ENCODE assay signal across 8 cellular contexts in genomic region chr12:57216931-57217871, GRCh38. TPM values are rescaled to one million over a fixed set of nuclear protein-coding genes. Genes with fewer than 3 reads are reported as not detected.
DNase-seq lines count a peak whose midpoint lies in the region; ATAC-seq and TF ChIP-seq lines count a peak whose summit lies in the region.

No MANE protein-coding gene starts in this region.

- peak overlapping the region; percentile 3 for H2AFZ ChIP-seq in ACC112 (ENCODE audit: low read length, unreplicated experiment)

- H3K27ac ChIP-seq in ACC112 (ENCODE audit: low read depth, low read length) (no peak overlapping the region), testis (no peak overlapping the region)

- intact Hi-C loops in testis (cut with DNase I; ENCODE audit: low total_unique reads): no loop called here

- DNase-seq in WTC11 (ENCODE audit: low spot score) (no peak), hepatic stellate cell (ENCODE audit: low spot score) (peak; percentile 47), testis (peak; percentile 42), iPS-NIHi11 (ENCODE audit: low spot score) (no peak), GM19240 (ENCODE audit: insufficient read length, low spot score) (no peak), HCEC 1CT (no peak)

- peaks cover 82% of the 10 kb centered on the region for H3K27me3 Mint-ChIP-seq in WTC11 (ENCODE audit: low read depth)

- no peaks in the 10 kb centered on the region for H3K9me3 ChIP-seq in testis

- no peaks in the 10 kb centered on the region for H3K36me3 ChIP-seq in ACC112 (ENCODE audit: insufficient read depth, low read length)
- no peaks in the 10 kb centered on the region for H3K36me3 ChIP-seq in testis (ENCODE audit: low read depth, missing control alignments)

- TF ChIP-seq CTCF in WTC11 (IDR thresholded peaks at IDR 0.05) (no peak), testis (IDR thresholded peaks at IDR 0.05) (no peak)

- no peaks in the 10 kb centered on the region for H3K36me3 Mint-ChIP-seq in WTC11

- H3K4me3 ChIP-seq in ACC112 (ENCODE audit: low read depth, low read length) (peak overlapping the region; percentile 77), testis (peak overlapping the region; percentile 32 to 61)

- CTCF ChIA-PET in WTC11 (lab: Charles Lee): interaction anchor here (0.6 to 8.5 kb wide), 10 partner anchors 8 to 89 kb away, joined by 3 to 415 read pairs (median 6); partner anchors contain the start of genes LRP1 and SHMT2

- ATAC-seq in GM21381 (IDR thresholded peaks at IDR 0.05; ENCODE audit: unreplicated experiment) (peak; percentile 2), WTC11 (peak; percentile 0; the same call in 1 of the 2 replicates)

- H3K4me3 Mint-ChIP-seq in WTC11: peak overlapping the region; percentile 78

- WGBS in testis, 2 donors: 2 to 7% methylated on average over 22 to 43 of the region's 61 CpGs

- H3K27me3 ChIP-seq in ACC112 (ENCODE audit: insufficient read depth, low read length) (peaks cover 37% of the 10 kb centered on the region), testis (no peaks in the 10 kb centered on the region)

- POLR2A ChIA-PET in WTC11 (lab: Charles Lee): interaction anchor here (1.0 to 2.2 kb wide), 4 partner anchors 13 to 26 kb away, joined by 5 to 9 read pairs (median 6); partner anchors contain the start of gene SHMT2

- H3K27ac Mint-ChIP-seq in WTC11: no peak overlapping the region

- no peaks in the 10 kb centered on the region for H3K9me3 Mint-ChIP-seq in WTC11

- H3K4me1 Mint-ChIP-seq in WTC11: peaks cover 59% of the 10 kb centered on the region

- H3K79me2 ChIP-seq in ACC112 (ENCODE audit: control insufficient read depth, insufficient read depth, low read length, unreplicated experiment): no peaks in the 10 kb centered on the region

- no peak for TF ChIP-seq POLR2A in testis (IDR thresholded peaks at IDR 0.05)

- H3K4me1 ChIP-seq in ACC112 (ENCODE audit: control insufficient read depth, insufficient read depth, low read length, unreplicated experiment) (peaks cover 15% of the 10 kb centered on the region), testis (peaks cover 27% of the 10 kb centered on the region)

TF ChIP-seq in WTC11, 78 proteins besides CTCF, POLR2A, EP300 and RAD21:
- TF ChIP-seq JUN (CRISPR knock-in tag; IDR thresholded peaks at IDR 0.05) (0 out of 2 replicates have a peak, but pooled peaks have one; percentile 34), ZNF121 (CRISPR knock-in tag; IDR thresholded peaks at IDR 0.05) (no peak), ERG (CRISPR knock-in tag; IDR thresholded peaks at IDR 0.05) (no peak), FOXP4 (CRISPR knock-in tag; IDR thresholded peaks at IDR 0.05) (0 out of 2 replicates have a peak, but pooled peaks have one; percentile 18), ZNF138 (CRISPR knock-in tag; conservative IDR thresholded peaks at IDR 0.05) (no peak), ELF4 (CRISPR knock-in tag; IDR thresholded peaks at IDR 0.05; ENCODE audit: low read depth) (no peak), ATF3 (CRISPR knock-in tag; conservative IDR thresholded peaks at IDR 0.05) (no peak)

RNA-seq across cellular contexts. Expression of gene NXPH4, which starts 0.6 kb away (rescaled TPM):
- total RNA-seq in WTC11 (2021) (3.7 to 4.9 TPM (median 4.4 TPM) in 3 replicates), testis (1 to 10 TPM; 7.5 to 7.7 TPM)
- polyA plus RNA-seq in testis (ENCODE audit: insufficient read depth, low read depth, low replicate concordance): 1.8 TPM

RNA-seq across cellular contexts. Expression of gene SHMT2, which starts 12.3 kb away (rescaled TPM):
- total RNA-seq in WTC11 (2021): 262 to 297 TPM (median 265 TPM) in 3 replicates
- total RNA-seq in testis: 10 to 100 TPM; 25.9 to 33.9 TPM
- 24.8 TPM for polyA plus RNA-seq in testis (ENCODE audit: insufficient read depth, low read depth, low replicate concordance)

RNA-seq across cellular contexts. Expression of gene STAC3, which starts 33.8 kb away (rescaled TPM):
- total RNA-seq in WTC11 (2021) (3.2 to 3.4 TPM (median 3.3 TPM) in 3 replicates), testis (10 to 100 TPM in 1 of 2 donors, 1 to 10 TPM in 1; 5.0 to 12.0 TPM)
- 23.4 TPM for polyA plus RNA-seq in testis (ENCODE audit: insufficient read depth, low read depth, low replicate concordance)

Comparison
In these comparisons a context has a peak if more than half of its experiments do, and no peak if none do; other contexts are left out.
1. DNase-seq: peak in hepatic stellate cell (single experiment) and testis (single experiment); none in WTC11 (single experiment), iPS-NIHi11 (single experiment), GM19240 (single experiment) and HCEC 1CT (single experiment).